Comparison of ENCODE assay signal across 8 cellular contexts in the genomic region with DNA sequence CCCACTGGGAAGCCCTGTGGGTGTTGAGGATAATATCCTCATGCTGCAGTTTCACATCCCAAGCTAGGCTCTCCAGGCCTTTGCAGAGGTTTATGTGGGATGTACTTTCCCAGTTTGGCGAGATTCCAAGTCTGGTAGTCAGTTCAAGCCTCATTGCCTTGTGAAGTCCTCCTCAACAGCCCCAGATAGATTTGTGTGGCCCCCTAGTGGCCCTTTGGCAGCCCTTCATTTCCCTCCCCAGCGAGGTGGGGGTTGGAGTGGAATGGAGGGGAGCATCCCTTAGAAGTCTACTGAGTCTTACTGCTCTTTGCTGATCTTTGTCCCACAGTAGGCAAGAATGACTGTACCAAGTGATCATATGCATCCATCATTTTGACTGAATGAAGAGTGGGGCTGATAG.
DNase-seq lines count a peak whose midpoint lies in the region; ATAC-seq, FAIRE-seq and TF ChIP-seq lines count a peak whose summit lies in the region.

No MANE protein-coding gene starts in this region.

- peak; percentile 44 to 76 (median 66) for TF ChIP-seq CTCF in dorsolateral prefrontal cortex (IDR thresholded peaks at IDR 0.05 in 54 of 56, conservative IDR thresholded peaks at IDR 0.05 in 2 of 56; ENCODE audit: low read depth in 1 of 56, partially characterized antibody in 56 of 56)

- no peaks in the 10 kb centered on the region for H3K36me3 Mint-ChIP-seq in activated T-helper 2 cell treated with anti-CD3 and anti-CD28 coated beads, Interferon-gamma antibody, Interleukin-2, Interleukin-4, amounts not matched to agents 10 μg/mL and 5 μg/mL and 100 μg/mL, durations not matched to agents 14 hours and 24 hours and 36 hours (ENCODE audit: low read depth)

- ATAC-seq in HG03469 (IDR thresholded peaks at IDR 0.05; ENCODE audit: unreplicated experiment): no peak

- FAIRE-seq in GM12891 (lab: Jason Lieb, UNC): no peak

- no peaks in the 10 kb centered on the region for H3K27me3 Mint-ChIP-seq in activated T-helper 2 cell treated with anti-CD3 and anti-CD28 coated beads, Interferon-gamma antibody, Interleukin-2, Interleukin-4, amounts not matched to agents 10 μg/mL and 5 μg/mL and 100 μg/mL, durations not matched to agents 14 hours and 24 hours and 36 hours (ENCODE audit: low read depth)

- TF ChIP-seq POLR2A in GM12891 (IDR thresholded peaks at IDR 0.05; ENCODE audit: low read depth, low read length): no peak

- intact Hi-C loops in dorsolateral prefrontal cortex (cut with DNase I): loop anchor here in 1 of 2 donors (5.0 kb wide), 1 partner anchor 133 kb away; no protein-coding TSS in a partner anchor
- intact Hi-C loops in activated T-helper 2 cell treated with anti-CD3 and anti-CD28 coated beads, Interferon-gamma antibody, Interleukin-2, Interleukin-4, amounts not matched to agents 10 μg/mL and 5 μg/mL and 100 μg/mL, durations not matched to agents 14 hours and 24 hours and 36 hours (cut with micrococcal nuclease): no loop called here

- H3K4me3 Mint-ChIP-seq in activated T-helper 2 cell treated with anti-CD3 and anti-CD28 coated beads, Interferon-gamma antibody, Interleukin-2, Interleukin-4, amounts not matched to agents 10 μg/mL and 5 μg/mL and 100 μg/mL, durations not matched to agents 14 hours and 24 hours and 36 hours (ENCODE audit: low read depth): no peak overlapping the region

- peak overlapping the region in 18 of 59 donors; percentile 3 to 49 (median 29) for H3K27ac ChIP-seq in dorsolateral prefrontal cortex

- peaks cover 31% of the 10 kb centered on the region for H3K9me3 Mint-ChIP-seq in activated T-helper 2 cell treated with anti-CD3 and anti-CD28 coated beads, Interferon-gamma antibody, Interleukin-2, Interleukin-4, amounts not matched to agents 10 μg/mL and 5 μg/mL and 100 μg/mL, durations not matched to agents 14 hours and 24 hours and 36 hours

- H3K27ac Mint-ChIP-seq in activated T-helper 2 cell treated with anti-CD3 and anti-CD28 coated beads, Interferon-gamma antibody, Interleukin-2, Interleukin-4, amounts not matched to agents 10 μg/mL and 5 μg/mL and 100 μg/mL, durations not matched to agents 14 hours and 24 hours and 36 hours: no peak overlapping the region

- DNase-seq in GM12891 (ENCODE audit: insufficient read length, low spot score) (peak; percentile 2), NCI-H526 treated with DMSO at 0.1 percent for 48 hours (lab: John Stamatoyannopoulos, UW) (peak; percentile 3), dorsolateral prefrontal cortex (peak in 7 of 10 donors; percentile 5 to 74 (median 48)), myocyte (ENCODE audit: low read depth) (peak; percentile 88), NCI-H146 (lab: John Stamatoyannopoulos, UW) (no peak)
- no peak for DNase-seq in activated T-helper 2 cell treated with anti-CD3 and anti-CD28 coated beads, Interferon-gamma antibody, Interleukin-2, Interleukin-4, amounts not matched to agents 10 μg/mL and 5 μg/mL and 100 μg/mL, durations not matched to agents 14 hours and 24 hours and 36 hours (ENCODE audit: low spot score)
- no peak for DNase-seq in central memory CD4-positive, alpha-beta T cell

- no peaks in the 10 kb centered on the region for H3K27me3 ChIP-seq in dorsolateral prefrontal cortex

- H3K4me1 Mint-ChIP-seq in activated T-helper 2 cell treated with anti-CD3 and anti-CD28 coated beads, Interferon-gamma antibody, Interleukin-2, Interleukin-4, amounts not matched to agents 10 μg/mL and 5 μg/mL and 100 μg/mL, durations not matched to agents 14 hours and 24 hours and 36 hours (ENCODE audit: low read depth): no peaks in the 10 kb centered on the region

- no peak overlapping the region for H3K4me3 ChIP-seq in dorsolateral prefrontal cortex

TF ChIP-seq in GM12891, 5 proteins besides CTCF, POLR2A, EP300 and RAD21:
- TF ChIP-seq PAX5 (IDR thresholded peaks at IDR 0.05; ENCODE audit: insufficient read depth, low read length, severe bottlenecking): no peak
- TF ChIP-seq TAF1 (IDR thresholded peaks at IDR 0.05; ENCODE audit: low read depth, low read length): no peak
- no peak for TF ChIP-seq POLR2AphosphoS5 (IDR thresholded peaks at IDR 0.05; ENCODE audit: low read depth, low read length)
- no peak for TF ChIP-seq POU2F2 (IDR thresholded peaks at IDR 0.05; ENCODE audit: low read depth, low read length)
- TF ChIP-seq SPI1 (IDR thresholded peaks at IDR 0.05; ENCODE audit: low read depth, low read length): no peak

Comparison
In these comparisons a context has a peak if more than half of its experiments do, and no peak if none do; other contexts are left out.
1. DNase-seq: peak in GM12891 (single experiment), NCI-H526 treated with DMSO at 0.1 percent for 48 hours (single experiment), dorsolateral prefrontal cortex (7 of 10) and myocyte (single experiment); none in activated T-helper 2 cell treated with anti-CD3 and anti-CD28 coated beads, Interferon-gamma antibody, Interleukin-2, Interleukin-4, amounts not matched to agents 10 μg/mL and 5 μg/mL and 100 μg/mL, durations not matched to agents 14 hours and 24 hours and 36 hours (single experiment), NCI-H146 (single experiment) and central memory CD4-positive, alpha-beta T cell (single experiment).